In genomic region chr14:79641371-79641770, GRCh38 we compare ENCODE assay signal across 35 cellular contexts.
"Had no signal": no experiment of that assay in that cellular context is flagged by ENCODE, and none has a peak within 500 bp of the region (broad histone marks: within the 10 kb centered on the region; RNA-seq: fewer than 3 reads in every experiment).

No MANE protein-coding gene starts in this region.

- H3K4me3 ChIP-seq: MG63 had no signal

- H3K36me3 ChIP-seq: MG63 had no signal

- H3K9me3 ChIP-seq: MG63 had no signal

- DNase-seq: Karpas-422, Kasumi-1, KBM-7, KG1, MG63, MM.1S, MV-4-11, NCI-H1048, NCI-H1092, NCI-H1092 treated with DMSO at 0.1 percent for 48 hours, NCI-H1105, NCI-H1105 treated with DMSO at 0.1 percent for 48 hours, NCI-H1417, NCI-H1417 treated with DMSO at 0.1 percent for 48 hours, NCI-H1436, NCI-H1436 treated with DMSO at 0.1 percent for 48 hours, NCI-H146, NCI-H1694, NCI-H1694 treated with DMSO at 0.1 percent for 48 hours, NCI-H187, NCI-H187 treated with DMSO at 0.1 percent for 48 hours, NCI-H1930, NCI-H2029, NCI-H2029 treated with DMSO at 0.1 percent for 48 hours, NCI-H2081, NCI-H2081 treated with DMSO at 0.1 percent for 48 hours, NCI-H2107, NCI-H2171, NCI-H2171 treated with DMSO at 0.1 percent for 48 hours, NCI-H2227 treated with DMSO at 0.1 percent for 48 hours, NCI-H226, NCI-H345, NCI-H446, NCI-H446 treated with DMSO at 0.1 percent for 48 hours had no signal

- H3K27me3 ChIP-seq: MG63 had no signal

- H3K27ac ChIP-seq: KMS-11 had no signal

- H3K9ac ChIP-seq: KMS-11 had no signal
